1 cellular context compared by ENCODE assay signal in genomic region chr22:22178992-22179391, GRCh38.
TF ChIP-seq lines count a peak whose summit lies in the region.

No MANE protein-coding gene starts in this region.

TF ChIP-seq in K562, 482 proteins besides CTCF, POLR2A, EP300 and RAD21 (continued from another document):
- no peak for TF ChIP-seq ZBTB11 (CRISPR knock-in tag; IDR thresholded peaks at IDR 0.05)
- TF ChIP-seq ILK (tag; IDR thresholded peaks at IDR 0.05; ENCODE audit: borderline replicate concordance, low read depth) = no peak
- no peak for TF ChIP-seq PHB (CRISPR knock-in tag; IDR thresholded peaks at IDR 0.05)
- no peak for TF ChIP-seq IRF9 (tag; IDR thresholded peaks at IDR 0.05)
- TF ChIP-seq ZNF280A (IDR thresholded peaks at IDR 0.05; ENCODE audit: low read depth, partially characterized antibody) = no peak
- no peak for TF ChIP-seq ARID3B (CRISPR knock-in tag; IDR thresholded peaks at IDR 0.05; ENCODE audit: borderline replicate concordance)
- TF ChIP-seq NUFIP1 (IDR thresholded peaks at IDR 0.05; ENCODE audit: partially characterized antibody) = no peak
- TF ChIP-seq PML (IDR thresholded peaks at IDR 0.05; ENCODE audit: low read length) = no peak
- TF ChIP-seq ARNT (IDR thresholded peaks at IDR 0.05) = no peak
- no peak for TF ChIP-seq ILF3 (IDR thresholded peaks at IDR 0.05; ENCODE audit: borderline replicate concordance)
- TF ChIP-seq MLX (CRISPR knock-in tag; conservative IDR thresholded peaks at IDR 0.05) = no peak
- no peak for TF ChIP-seq TRIM24 (IDR thresholded peaks at IDR 0.05)
- peak; percentile 88 for TF ChIP-seq CTBP1 (IDR thresholded peaks at IDR 0.05; ENCODE audit: borderline replicate concordance)
- 0 out of 2 replicates have a peak, but pooled peaks have one; percentile 29 for TF ChIP-seq ZNF134 (CRISPR knock-in tag; conservative IDR thresholded peaks at IDR 0.05)
- no peak for TF ChIP-seq ZNF282 (CRISPR knock-in tag; IDR thresholded peaks at IDR 0.05)
- 0 out of 2 replicates have a peak, but pooled peaks have one; percentile 68 for TF ChIP-seq RREB1 (CRISPR knock-in tag; IDR thresholded peaks at IDR 0.05)
- no peak for TF ChIP-seq KLF16 (IDR thresholded peaks at IDR 0.05)
- no peak for TF ChIP-seq E2F6 (IDR thresholded peaks at IDR 0.05; ENCODE audit: borderline replicate concordance in 1 of 2, extremely low read depth in 1 of 2, insufficient read depth in 1 of 2, insufficient read length in 1 of 2, low read depth in 1 of 2, low read length in 1 of 2, poor library complexity in 1 of 2, severe bottlenecking in 1 of 2)
- no peak for TF ChIP-seq JUND (IDR thresholded peaks at IDR 0.05; ENCODE audit: borderline replicate concordance, low read depth, low read length)
- TF ChIP-seq JUND (tag; IDR thresholded peaks at IDR 0.05; ENCODE audit: borderline replicate concordance, low read depth, low read length) = no peak
- TF ChIP-seq COPS2 (conservative IDR thresholded peaks at IDR 0.05) = no peak
- TF ChIP-seq HBP1 (CRISPR knock-in tag; IDR thresholded peaks at IDR 0.05) = no peak
- TF ChIP-seq ZNF431 (CRISPR knock-in tag; IDR thresholded peaks at IDR 0.05) = no peak
- TF ChIP-seq PRDM10 (IDR thresholded peaks at IDR 0.05; ENCODE audit: partially characterized antibody) = no peak
- TF ChIP-seq ZNF76 (CRISPR knock-in tag; IDR thresholded peaks at IDR 0.05; ENCODE audit: borderline replicate concordance) = peak; percentile 40; the same call in 1 of the 2 replicates
- TF ChIP-seq ELK3 (CRISPR knock-in tag; IDR thresholded peaks at IDR 0.05) = no peak
- TF ChIP-seq ZNF263 (CRISPR knock-in tag; IDR thresholded peaks at IDR 0.05; ENCODE audit: borderline replicate concordance) = no peak
- TF ChIP-seq CHD2 (IDR thresholded peaks at IDR 0.05; ENCODE audit: low read depth, low read length) = no peak
- no peak for TF ChIP-seq TGIF2 (CRISPR knock-in tag; IDR thresholded peaks at IDR 0.05)
- TF ChIP-seq ATF6 (CRISPR knock-in tag; IDR thresholded peaks at IDR 0.05) = no peak
